In the genomic region with DNA sequence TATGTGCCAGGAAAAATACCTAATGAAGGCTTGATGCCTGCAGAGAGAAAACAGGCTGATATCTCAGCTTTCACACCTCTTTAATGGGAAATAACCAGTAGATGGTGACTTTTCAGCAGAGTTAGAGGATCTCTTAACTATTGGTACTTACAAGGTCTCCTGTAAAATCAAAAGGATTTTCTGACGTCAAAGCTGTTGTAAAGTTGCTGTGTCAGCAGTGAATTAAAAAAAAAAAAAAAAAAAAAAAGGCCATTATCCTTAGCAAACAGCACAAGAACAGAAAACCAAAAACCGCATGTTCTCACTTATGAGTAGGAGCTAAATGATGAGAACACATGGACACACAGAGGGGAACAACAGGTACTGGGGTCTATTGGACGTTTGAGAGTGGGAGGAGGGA, we compare ENCODE assay signal across 8 cellular contexts.
"Had no signal": no experiment of that assay in that cellular context is flagged by ENCODE, and none has a peak within 500 bp of the region (broad histone marks: within the 10 kb centered on the region; RNA-seq: fewer than 3 reads in every experiment).

No MANE protein-coding gene starts in this region.

- H3K27ac Mint-ChIP-seq: HFFc6 had no signal

- H3K4me1 ChIP-seq: HAP-1 had no signal

- H3K9ac ChIP-seq: KMS-11 had no signal

- H3K4me2 ChIP-seq: KMS-11 had no signal

- DNase-seq: GOT3, H7, HFFc6, KBM-7 had no signal

- H3K4me3 Mint-ChIP-seq: HFFc6 had no signal

- FAIRE-seq: HTR-8/SVneo had no signal

- ATAC-seq: HCT116 had no signal

- H3K36me3 ChIP-seq: HAP-1 had no signal

- H3K27ac ChIP-seq: KMS-11 had no signal

- H3K9me3 ChIP-seq: HAP-1 had no signal

- H3K4me3 ChIP-seq: HAP-1 had no signal
